ENCODE assay signal across 8 cellular contexts in genomic region chr11:10623797-10624761, GRCh38. TPM values are rescaled to one million over a fixed set of nuclear protein-coding genes. Genes with fewer than 3 reads are reported as not detected.
A peak's percentile ranks its signal among the peaks of the same experiment; 100 is the strongest.
DNase-seq lines count a peak whose midpoint lies in the region; ATAC-seq, FAIRE-seq and TF ChIP-seq lines count a peak whose summit lies in the region.

No MANE protein-coding gene starts in this region.

- WGBS in tibial nerve, 2 donors: 79 to 83% methylated on average over 11 of the region's 11 CpGs

- H3K27ac ChIP-seq in keratinocyte (ENCODE audit: control insufficient read depth, insufficient read depth, low read length) (no peak overlapping the region), tibial nerve (peak overlapping the region in 2 of 4 donors; percentile 21 to 23)

- no peaks in the 10 kb centered on the region for H3K9me1 ChIP-seq in keratinocyte (ENCODE audit: control insufficient read depth, extremely low read depth, insufficient read depth, low read length)

- TF ChIP-seq EP300 in tibial nerve (IDR thresholded peaks at IDR 0.05): no peak

- peak overlapping the region; percentile 66 for H2AFZ ChIP-seq in keratinocyte (ENCODE audit: control insufficient read depth, low read length)

- TF ChIP-seq CTCF in keratinocyte (optimal IDR thresholded peaks at IDR 0.05 in 1 of 3, IDR thresholded peaks at IDR 0.05 in 1 of 3, conservative IDR thresholded peaks at IDR 0.05 in 1 of 3; ENCODE audit: extremely low read depth in 1 of 3, insufficient read depth in 2 of 3, low read length in 3 of 3): peak; percentile 31 to 67 (median 43)
- TF ChIP-seq CTCF in tibial nerve (IDR thresholded peaks at IDR 0.05): peak in 4 of 5 experiments; percentile 16 to 47 (median 30)

- no peaks in the 10 kb centered on the region for H3K9me3 ChIP-seq in MG63
- no peaks in the 10 kb centered on the region for H3K9me3 ChIP-seq in keratinocyte (ENCODE audit: control insufficient read depth, low read depth, low read length)
- H3K9me3 ChIP-seq in tibial nerve: no peaks in the 10 kb centered on the region

- no peaks in the 10 kb centered on the region for H3K36me3 ChIP-seq in MG63
- H3K36me3 ChIP-seq in keratinocyte (ENCODE audit: control insufficient read depth in 2 of 2, extremely low read depth in 1 of 2, insufficient read depth in 2 of 2, low read length in 2 of 2): no peaks in the 10 kb centered on the region
- no peaks in the 10 kb centered on the region for H3K36me3 ChIP-seq in tibial nerve

- H3K4me1 ChIP-seq in keratinocyte (ENCODE audit: control insufficient read depth, extremely low read depth, insufficient read depth, low read length) (peaks cover 10% of the 10 kb centered on the region), tibial nerve (peaks cover 0 to 16% (median 4%) of the 10 kb centered on the region in 4 donors)

- no peaks in the 10 kb centered on the region for H3K79me2 ChIP-seq in keratinocyte (ENCODE audit: control insufficient read depth, insufficient read depth, low read length)

- DNase-seq in NCI-H1417 (lab: John Stamatoyannopoulos, UW): peak; percentile 20 to 70 (median 57)
- no peak for DNase-seq in NCI-H1417 treated with DMSO at 0.1 percent for 48 hours (lab: John Stamatoyannopoulos, UW)
- DNase-seq in MG63: peak; percentile 19
- no peak for DNase-seq in keratinocyte (ENCODE audit: low read depth, low spot score)
- peak in 1 of 2 donors; percentile 49 for DNase-seq in tibial nerve (ENCODE audit: low spot score in 2 of 2)

- H3K4me3 ChIP-seq in MG63 (no peak overlapping the region), keratinocyte (ENCODE audit: control insufficient read depth in 2 of 3, extremely low read depth in 1 of 3, insufficient read depth in 2 of 3, low read depth in 1 of 3, low read length in 3 of 3) (no peak overlapping the region), tibial nerve (no peak overlapping the region)

- no peak overlapping the region for H3K9ac ChIP-seq in keratinocyte (ENCODE audit: control insufficient read depth, extremely low read depth, insufficient read depth, low read length)

- TF ChIP-seq POLR2A in tibial nerve (IDR thresholded peaks at IDR 0.05): no peak

- no peaks in the 10 kb centered on the region for H3K9me3 Mint-ChIP-seq in activated naive CD8-positive, alpha-beta T cell (ENCODE audit: low read depth)

- no peaks in the 10 kb centered on the region for H3K27me3 Mint-ChIP-seq in activated naive CD8-positive, alpha-beta T cell

- no peaks in the 10 kb centered on the region for H4K20me1 ChIP-seq in keratinocyte (ENCODE audit: control insufficient read depth, extremely low read depth, insufficient read depth, low read length)

- peak overlapping the region; percentile 56 for H3K4me3 Mint-ChIP-seq in activated naive CD8-positive, alpha-beta T cell

- ATAC-seq in HG02973 (IDR thresholded peaks at IDR 0.05; ENCODE audit: unreplicated experiment) (no peak), GM21619 (IDR thresholded peaks at IDR 0.05; ENCODE audit: unreplicated experiment) (no peak)

- H3K27me3 ChIP-seq in MG63: no peaks in the 10 kb centered on the region
- H3K27me3 ChIP-seq in keratinocyte (ENCODE audit: control insufficient read depth, extremely low read depth, insufficient read depth, low read length): no peaks in the 10 kb centered on the region
- no peaks in the 10 kb centered on the region for H3K27me3 ChIP-seq in tibial nerve

- H3K36me3 Mint-ChIP-seq in activated naive CD8-positive, alpha-beta T cell: no peaks in the 10 kb centered on the region

- peaks cover 15% of the 10 kb centered on the region for H3K4me1 Mint-ChIP-seq in activated naive CD8-positive, alpha-beta T cell (ENCODE audit: low read depth)

- peak overlapping the region; percentile 89 for H3K27ac Mint-ChIP-seq in activated naive CD8-positive, alpha-beta T cell

- dilution Hi-C loops in keratinocyte (cut with MboI; ENCODE audit: extremely low pct_ligation_motif_present, low sequenced_read_pairs): no loop called here

- FAIRE-seq in keratinocyte (lab: Jason Lieb, UNC): no peak

- peak overlapping the region; percentile 10 for H3K4me2 ChIP-seq in keratinocyte (ENCODE audit: control insufficient read depth, extremely low read depth, insufficient read depth, low read depth, low read length)

RNA-seq across cellular contexts. Expression of gene LYVE1, which starts 55.6 kb away (rescaled TPM):
- not detected in 2 replicates for total RNA-seq in MG63 (2014; rRNA removed; shearing (Covaris generic); ENCODE audit: low replicate concordance)
- polyA plus RNA-seq in keratinocyte: not detected in 3 replicates
- not detected for polyA plus RNA-seq in keratinocyte (2011; ENCODE audit: low read depth)
- polyA plus RNA-seq in keratinocyte (2011; cell fraction: cytosol; rRNA removed): not detected in 2 replicates
- polyA plus RNA-seq in keratinocyte (2011; cell fraction: nucleus; rRNA removed): not detected in 2 replicates
- polyA plus RNA-seq in keratinocyte (2012; ENCODE audit: low replicate concordance): not detected in 2 replicates
- polyA minus RNA-seq in keratinocyte: not detected in 3 replicates
- polyA minus RNA-seq in keratinocyte (2011; cell fraction: cytosol; rRNA and poly(A)+ RNA removed): not detected
- polyA minus RNA-seq in keratinocyte (2011; cell fraction: nucleus; rRNA and poly(A)+ RNA removed): not detected in 2 replicates
- total RNA-seq in tibial nerve: 100 to 1,000 TPM in 1 of 4 donors, 10 to 100 TPM in 3; 36.1 to 104 (median 71.9) TPM

Comparison
In these comparisons a context has a peak if more than half of its experiments do, and no peak if none do; other contexts are left out.
1. DNase-seq: peak in NCI-H1417 (3 of 3) and MG63 (single experiment); none in NCI-H1417 treated with DMSO at 0.1 percent for 48 hours (single experiment) and keratinocyte (single experiment).
2. RNA of gene LYVE1, which starts 55.6 kb away (total RNA-seq): 36.1 to 104 TPM in tibial nerve; not detected in MG63; every median in the first group is over 10 times any median in the second.